8 cellular contexts compared by ENCODE assay signal in the genomic region with DNA sequence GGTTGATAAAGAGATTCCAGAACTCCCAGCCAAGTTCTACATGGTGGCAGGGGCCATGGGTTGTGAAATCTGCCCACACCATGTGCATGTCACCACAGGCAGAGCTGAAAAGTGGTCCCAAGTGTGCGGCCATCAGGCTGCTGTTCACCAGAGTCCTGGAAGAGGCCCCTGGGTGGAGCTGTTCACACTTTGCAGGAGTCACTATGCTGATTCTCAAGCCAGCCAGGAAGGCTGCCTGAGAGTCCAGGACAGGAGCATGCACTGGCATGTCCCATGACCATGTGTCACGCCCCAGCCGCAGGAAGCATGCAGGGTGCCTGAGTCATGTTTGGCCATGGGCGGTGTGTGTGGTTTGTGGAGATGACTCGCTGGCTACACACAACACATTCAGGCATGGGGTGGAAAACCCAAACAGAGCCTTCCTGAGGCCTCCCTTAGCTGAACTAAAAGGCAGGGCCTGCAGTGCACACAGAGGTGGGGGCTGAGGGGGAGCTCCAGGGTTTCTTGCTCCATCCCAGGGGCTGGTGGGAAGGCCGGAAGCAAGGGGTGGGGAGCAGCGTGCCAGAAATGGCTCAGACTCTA. TPM values are rescaled to one million over a fixed set of nuclear protein-coding genes. Genes with fewer than 3 reads are reported as not detected.
A peak's percentile ranks its signal among the peaks of the same experiment; 100 is the strongest.
DNase-seq lines count a peak whose midpoint lies in the region; ATAC-seq and TF ChIP-seq lines count a peak whose summit lies in the region.

No MANE protein-coding gene starts in this region.

- H3K4me3 ChIP-seq in skin epidermis = no peak overlapping the region

- peak; percentile 34 for TF ChIP-seq CTCF in GM12873 (IDR thresholded peaks at IDR 0.05; ENCODE audit: insufficient read depth, low read depth, low read length, missing control alignments)

- peak; percentile 62 for DNase-seq in SIG-M5 (lab: John Stamatoyannopoulos, UW)
- DNase-seq in activated naive CD4-positive, alpha-beta T cell (lab: John Stamatoyannopoulos, UW) = peak; percentile 20 to 50 (median 30)
- peak; percentile 78 for DNase-seq in Right ventricle myocardium superior
- DNase-seq in putamen (ENCODE audit: low spot score) = no peak
- DNase-seq in NCI-H524 treated with DMSO at 0.1 percent for 48 hours (lab: John Stamatoyannopoulos, UW) = no peak

- ATAC-seq in HG03095 (IDR thresholded peaks at IDR 0.05; ENCODE audit: unreplicated experiment) (peak; percentile 67), Right ventricle myocardium superior (ENCODE audit: poor library complexity) (peak; percentile 61)

- peak overlapping the region in 20 of 21 experiments; percentile 52 to 89 (median 80) for H3K27ac ChIP-seq in skin epidermis

- intact Hi-C loops in Right ventricle myocardium superior (cut with DNase I) = no loop called here

RNA-seq across cellular contexts. Expression of a gene that starts 19.5 kb away (rescaled TPM):
- 3.9 TPM for total RNA-seq in Right ventricle myocardium superior

RNA-seq across cellular contexts. Expression of a gene that starts 28.3 kb away (rescaled TPM):
- total RNA-seq in Right ventricle myocardium superior = 14.2 TPM

RNA-seq across cellular contexts. Expression of a gene that starts 33.7 kb away (rescaled TPM):
- total RNA-seq in Right ventricle myocardium superior = 162 TPM

RNA-seq across cellular contexts. Expression of a gene that starts 50.9 kb away (rescaled TPM):
- 23.9 TPM for total RNA-seq in Right ventricle myocardium superior

Comparison
In these comparisons a context has a peak if more than half of its experiments do, and no peak if none do; other contexts are left out.
1. DNase-seq: peak in SIG-M5 (single experiment), activated naive CD4-positive, alpha-beta T cell (4 of 4) and Right ventricle myocardium superior (single experiment); none in putamen (single experiment) and NCI-H524 treated with DMSO at 0.1 percent for 48 hours (single experiment).